In the genomic region with DNA sequence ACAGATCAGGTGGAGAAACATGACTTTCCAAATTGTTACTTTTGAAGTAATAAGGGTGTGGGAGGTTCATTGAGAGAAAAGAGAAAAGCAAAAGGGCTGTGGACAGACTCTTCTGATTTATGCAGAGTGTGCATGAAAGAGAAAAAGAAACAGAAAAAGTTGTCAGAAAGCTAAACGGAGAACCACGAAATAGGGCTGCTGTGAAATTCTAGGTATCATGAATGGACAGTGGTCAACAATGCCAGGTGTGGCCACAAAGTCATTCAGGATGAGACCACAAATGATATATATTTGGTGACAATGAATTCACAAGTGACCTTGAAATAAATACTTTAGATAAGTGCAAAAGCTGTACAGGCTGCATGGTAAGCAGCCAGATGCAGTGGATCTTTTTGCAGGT, we compare ENCODE assay signal across 13 cellular contexts.
"Had no signal": no experiment of that assay in that cellular context is flagged by ENCODE, and none has a peak within 500 bp of the region (broad histone marks: within the 10 kb centered on the region; RNA-seq: fewer than 3 reads in every experiment).

No MANE protein-coding gene starts in this region.

- ATAC-seq: mucosa of descending colon; naive thymus-derived CD4-positive, alpha-beta T cell; pancreas; sciatic nerve had no signal

- H3K4me1 ChIP-seq: left ventricle myocardium inferior, pancreas, suprapubic skin had no signal

- H3K4me3 ChIP-seq: cardiac muscle cell, left ventricle myocardium inferior, mucosa of descending colon, pancreas, suprapubic skin had no signal

- DNase-seq: activated CD4-positive, alpha-beta T cell treated with anti-CD3 and anti-CD28 coated beads for 1 hour; activated CD4-positive, alpha-beta T cell treated with anti-CD3 and anti-CD28 coated beads, Interleukin-2, amount 50 U/mL, for 4 hours; activated naive CD4-positive, alpha-beta T cell treated with anti-CD3 and anti-CD28 coated beads for 36 hours; foreskin melanocyte; left ventricle myocardium inferior; mucosa of descending colon; naive thymus-derived CD4-positive, alpha-beta T cell; pancreas; trophoblast cell had no signal

- H3K27me3 ChIP-seq: cardiac muscle cell, pancreas, suprapubic skin had no signal

- H3K36me3 ChIP-seq: cardiac muscle cell, left ventricle myocardium inferior, pancreas, suprapubic skin had no signal

- H3K27ac ChIP-seq: cardiac muscle cell, epithelial cell of prostate, left ventricle myocardium inferior, pancreas, suprapubic skin had no signal
